17 cellular contexts compared by ENCODE assay signal in the genomic region with DNA sequence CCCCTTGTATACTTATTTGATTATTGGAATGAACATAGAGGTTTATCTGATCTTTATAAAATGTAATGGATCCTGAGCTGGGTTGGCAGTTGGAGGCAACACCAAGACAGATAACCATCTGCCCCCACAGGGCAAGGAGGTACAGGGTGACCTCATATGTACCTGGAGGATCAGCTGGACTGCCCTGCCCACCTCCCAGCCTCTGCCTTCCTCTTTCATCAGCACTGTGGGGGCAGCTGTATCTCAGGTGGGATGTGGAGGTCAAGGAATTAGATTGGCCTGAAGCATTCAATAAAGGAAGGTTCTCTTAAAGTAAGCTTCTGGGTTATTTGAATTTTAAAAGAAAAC.
"Had no signal": no experiment of that assay in that cellular context is flagged by ENCODE, and none has a peak within 500 bp of the region (broad histone marks: within the 10 kb centered on the region; RNA-seq: fewer than 3 reads in every experiment).

No MANE protein-coding gene starts in this region.

- H3K27ac ChIP-seq: ascending aorta, gastrocnemius medialis, heart left ventricle, stomach, testis had no signal

- H3K27me3 ChIP-seq: ascending aorta, gastrocnemius medialis, stomach, testis had no signal

- ATAC-seq: activated CD4-positive, CD25-positive, alpha-beta regulatory T cell treated with anti-CD3 and anti-CD28 coated beads, Interleukin-2, amount 50 U/mL, for 24 hours; gastrocnemius medialis; heart left ventricle; sciatic nerve had no signal

- H3K4me3 ChIP-seq: ascending aorta, gastrocnemius medialis, heart left ventricle, stomach, testis had no signal

- H3K36me3 ChIP-seq: ascending aorta, gastrocnemius medialis, heart left ventricle, stomach had no signal

- H3K9me3 ChIP-seq: ascending aorta, gastrocnemius medialis, heart left ventricle, stomach, testis had no signal

- DNase-seq: activated CD4-positive, alpha-beta T cell treated with anti-CD3 and anti-CD28 coated beads, Interleukin-2, amount 50 U/mL, for 4 hours; activated naive CD4-positive, alpha-beta T cell treated with anti-CD3 and anti-CD28 coated beads for 36 hours; activated T-cell treated with anti-CD3 and anti-CD28 coated beads for 4 hours; dermis blood vessel endothelial cell; gastrocnemius medialis; heart left ventricle; nephron progenitor cell; occipital lobe; stimulated activated CD4-positive, alpha-beta T cell treated with anti-CD3 and anti-CD28 coated beads, Interleukin-12 subunit alpha, Interleukin-12 subunit beta, amount 100 ng/mL, for 4 hours; stimulated activated CD4-positive, alpha-beta T cell treated with anti-CD3 and anti-CD28 coated beads, Interleukin-2, amount 100 ng/mL, for 24 hours; stomach; T-helper 1 cell; T1000; testis had no signal

- H3K4me1 ChIP-seq: ascending aorta, gastrocnemius medialis, heart left ventricle, testis had no signal
